ENCODE assay signal across 18 cellular contexts in genomic region chr12:14999421-15000047, GRCh38. TPM values are rescaled to one million over a fixed set of nuclear protein-coding genes. Genes with fewer than 3 reads are reported as not detected.
DNase-seq lines count a peak whose midpoint lies in the region; ATAC-seq and TF ChIP-seq lines count a peak whose summit lies in the region.
"Had no signal": no experiment of that assay in that cellular context is flagged by ENCODE, and none has a peak within 500 bp of the region (broad histone marks: within the 10 kb centered on the region; RNA-seq: fewer than 3 reads in every experiment).

No MANE protein-coding gene starts in this region.

- CTCF ChIA-PET in MCF 10A (lab: Yijun Ruan, JAX): interaction anchor here (0.6 to 3.1 kb wide), 3 partner anchors 86 to 222 kb away, joined by 3 to 11 read pairs (median 3); partner anchors contain the start of gene RERG

- H3K36me3 Mint-ChIP-seq in MCF 10A (ENCODE audit: insufficient read depth, unreplicated experiment) (no peaks in the 10 kb centered on the region), mesothelial cell of epicardium (no peaks in the 10 kb centered on the region)

- POLR2A ChIA-PET in MCF 10A (lab: Yijun Ruan, JAX): no interaction called here

- ATAC-seq in GM21526 (IDR thresholded peaks at IDR 0.05; ENCODE audit: low FRiP score, unreplicated experiment): no peak
- ATAC-seq: gastrocnemius medialis had no signal

- no TSS peak for BruUV-seq in MCF 10A (replicated peaks; lab: Mats Ljungman, UMichigan)

- H3K4me1 Mint-ChIP-seq in MCF 10A (ENCODE audit: insufficient read depth, unreplicated experiment) (peaks cover 23% of the 10 kb centered on the region), mesothelial cell of epicardium (peaks cover 72% of the 10 kb centered on the region)

- DNase-seq in AG10803 (ENCODE audit: low read depth) (peak; percentile 70), NCI-H446 (lab: John Stamatoyannopoulos, UW) (peak; percentile 50 to 76), MCF 10A (ENCODE audit: unreplicated experiment) (peak; percentile 78), mesothelial cell of epicardium (ENCODE audit: low spot score in 2 of 2, unreplicated experiment in 2 of 2) (no peak), ACHN (no peak), COLO668 (lab: John Stamatoyannopoulos, UW; ENCODE audit: unreplicated experiment) (no peak), GM20000 (ENCODE audit: low spot score) (no peak)
- DNase-seq: activated CD4-positive, alpha-beta T cell treated with anti-CD3 and anti-CD28 coated beads for 1 hour; activated T-cell treated with anti-CD3 and anti-CD28 coated beads for 4 hours; gastrocnemius medialis; Kasumi-1; NCI-H2171; posterior cingulate gyrus; stimulated activated CD8-positive, alpha-beta memory T cell treated with anti-CD3 and anti-CD28 coated beads, Interleukin-4, amount 100 ng/mL, for 48 hours had no signal

- intact Hi-C loops in MCF 10A (cut with micrococcal nuclease): loop anchor here (2.0 to 10.0 kb wide), 4 partner anchors 153 to 585 kb away; partner anchors contain the start of gene RERG

- TF ChIP-seq CTCF in AG10803 (conservative IDR thresholded peaks at IDR 0.05; ENCODE audit: low read length) (no peak), MCF 10A (IDR thresholded peaks at IDR 0.05; ENCODE audit: unreplicated experiment) (no peak), mesothelial cell of epicardium (IDR thresholded peaks at IDR 0.05; ENCODE audit: unreplicated experiment) (no peak), GM20000 (IDR thresholded peaks at IDR 0.05; ENCODE audit: extremely low read depth, missing control alignments) (no peak)

- no peak overlapping the region for H3K4me3 ChIP-seq in AG10803 (ENCODE audit: low read length)
- H3K4me3 ChIP-seq: coronary artery, gastrocnemius medialis had no signal

- in situ Hi-C loops in ACHN (cut with HindIII; ENCODE audit: low pct_ligation_motif_present, low pct_unique_long_range_greater_than_20kb, low sequenced_read_pairs): no loop called here

- no peak overlapping the region for H3K4me3 Mint-ChIP-seq in MCF 10A (ENCODE audit: unreplicated experiment)
- H3K4me3 Mint-ChIP-seq in mesothelial cell of epicardium: no peak overlapping the region

- no peaks in the 10 kb centered on the region for H3K9me3 Mint-ChIP-seq in MCF 10A (ENCODE audit: unreplicated experiment)
- H3K9me3 Mint-ChIP-seq in mesothelial cell of epicardium: peaks cover 5% of the 10 kb centered on the region

- H3K27me3 Mint-ChIP-seq in MCF 10A (ENCODE audit: insufficient read depth, unreplicated experiment) (no peaks in the 10 kb centered on the region), mesothelial cell of epicardium (ENCODE audit: low read depth) (no peaks in the 10 kb centered on the region)

- no peak overlapping the region for H3K27ac Mint-ChIP-seq in MCF 10A (ENCODE audit: low read depth, unreplicated experiment)
- peak overlapping the region; percentile 75 for H3K27ac Mint-ChIP-seq in mesothelial cell of epicardium

RNA-seq across cellular contexts. Expression of gene PDE6H, which starts 26.7 kb away (rescaled TPM):
- not detected in 2 replicates for total RNA-seq in MCF 10A (2022)
- total RNA-seq in mesothelial cell of epicardium: not detected in 3 replicates
- total RNA-seq: G401, gastrocnemius medialis, urinary bladder had no signal

RNA-seq across cellular contexts. Expression of gene ARHGDIB, which starts 38.1 kb away (rescaled TPM):
- 2.3 and 7.7 TPM in 2 replicates for total RNA-seq in MCF 10A (2022)
- 26.2 to 30.1 TPM (median 28.5 TPM) in 3 replicates for total RNA-seq in mesothelial cell of epicardium
- total RNA-seq: G401 had no signal

Comparison
In these comparisons a context has a peak if more than half of its experiments do, and no peak if none do; other contexts are left out.
1. DNase-seq: peak in AG10803 (single experiment), NCI-H446 (2 of 2) and MCF 10A (single experiment); none in mesothelial cell of epicardium (0 of 2), ACHN (single experiment), COLO668 (single experiment) and GM20000 (single experiment).